Comparison of ENCODE assay signal across 9 cellular contexts in genomic region chr11:2791521-2792375, GRCh38.
DNase-seq lines count a peak whose midpoint lies in the region; ATAC-seq and TF ChIP-seq lines count a peak whose summit lies in the region.
"Had no signal": no experiment of that assay in that cellular context is flagged by ENCODE, and none has a peak within 500 bp of the region (broad histone marks: within the 10 kb centered on the region; RNA-seq: fewer than 3 reads in every experiment).

No MANE protein-coding gene starts in this region.

- no peak for ATAC-seq in HG02642 (IDR thresholded peaks at IDR 0.05; ENCODE audit: poor library complexity, unreplicated experiment)
- ATAC-seq: HCT116 had no signal

- H3K4me1 ChIP-seq in testis (peaks cover 6% of the 10 kb centered on the region), SJCRH30 (no peaks in the 10 kb centered on the region)

- 14 to 40% methylated on average over 1 to 70 of the region's 71 CpGs for WGBS in testis, 2 donors

- no peaks in the 10 kb centered on the region for H3K27me3 ChIP-seq in testis
- H3K27me3 ChIP-seq in SJCRH30, result no peaks in the 10 kb centered on the region

- peak overlapping the region; percentile 64; the same call in 1 of the 2 replicates for H3K27ac ChIP-seq in VCaP
- H3K27ac ChIP-seq in testis, result peak overlapping the region; percentile 15 to 47
- no peak overlapping the region for H3K27ac ChIP-seq in SJCRH30

- no peak for TF ChIP-seq CTCF in VCaP (conservative IDR thresholded peaks at IDR 0.05)
- no peak for TF ChIP-seq CTCF in choroid plexus epithelial cell (conservative IDR thresholded peaks at IDR 0.05; ENCODE audit: low read depth, low read length)
- no peak for TF ChIP-seq CTCF in testis (IDR thresholded peaks at IDR 0.05)

- H3K4me3 ChIP-seq in choroid plexus epithelial cell (ENCODE audit: low read depth, low read length) (peak overlapping the region; percentile 42), testis (peak overlapping the region; percentile 47 to 68), SJCRH30 (no peak overlapping the region)

- TF ChIP-seq POLR2A in testis (IDR thresholded peaks at IDR 0.05), result no peak

- no peaks in the 10 kb centered on the region for H3K9me3 ChIP-seq in testis
- H3K9me3 ChIP-seq in SJCRH30 (replicated peaks), result no peaks in the 10 kb centered on the region

- DNase-seq in choroid plexus epithelial cell (ENCODE audit: low read depth) (no peak), mesenteric fat pad (ENCODE audit: low spot score) (peak; percentile 89), testis (no peak), cortex of kidney (lab: John Stamatoyannopoulos, UW) (no peak), SJCRH30 (no peak), NCI-H446 (lab: John Stamatoyannopoulos, UW) (no peak)

- H3K36me3 ChIP-seq in testis (ENCODE audit: low read depth, missing control alignments) (no peaks in the 10 kb centered on the region), SJCRH30 (no peaks in the 10 kb centered on the region)

- intact Hi-C loops in testis (cut with DNase I; ENCODE audit: low total_unique reads), result no loop called here
